1 cellular context compared by ENCODE assay signal in the genomic region with DNA sequence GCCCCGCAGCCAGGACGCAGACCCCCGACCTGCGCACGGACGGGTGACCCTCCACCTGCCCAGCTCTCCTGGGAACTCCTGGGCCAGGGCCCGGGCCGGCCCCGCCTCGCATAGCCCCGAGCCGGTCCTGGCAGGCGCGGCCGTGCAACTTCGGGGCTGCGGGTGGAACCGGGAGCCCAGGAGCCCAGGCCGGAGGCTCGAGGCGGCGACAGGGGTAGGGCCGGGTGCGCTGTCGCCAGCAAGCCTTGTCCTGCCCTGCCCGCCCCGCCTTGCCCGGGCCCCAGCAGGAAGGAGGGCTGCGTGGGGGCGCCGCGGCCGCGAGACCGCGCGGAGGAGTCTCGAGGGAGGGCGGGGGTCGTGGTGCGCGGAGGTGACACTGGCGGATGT.
TF ChIP-seq lines count a peak whose summit lies in the region.

No MANE protein-coding gene starts in this region.

TF ChIP-seq in K562, 482 proteins besides CTCF, POLR2A, EP300 and RAD21 (continued from another document):
- TF ChIP-seq HNRNPL (IDR thresholded peaks at IDR 0.05; ENCODE audit: low read depth, low read length) (0 out of 2 replicates have a peak, but pooled peaks have one; percentile 63), RBM34 (IDR thresholded peaks at IDR 0.05; ENCODE audit: borderline replicate concordance, insufficient read depth, low read length) (0 out of 2 replicates have a peak, but pooled peaks have one; percentile 55), NONO (IDR thresholded peaks at IDR 0.05; ENCODE audit: low read depth in 2 of 2, low read length in 1 of 2) (peak in 1 of 2 experiments; percentile 70; a peak in 1 of 4 replicates), KDM2B (CRISPR knock-in tag; IDR thresholded peaks at IDR 0.05) (0 out of 2 replicates have a peak, but pooled peaks have one; percentile 27), ZSCAN29 (IDR thresholded peaks at IDR 0.05) (0 out of 2 replicates have a peak, but pooled peaks have one; percentile 61), ZNF282 (CRISPR knock-in tag; IDR thresholded peaks at IDR 0.05) (0 out of 2 replicates have a peak, but pooled peaks have one; percentile 4), CBX1 (IDR thresholded peaks at IDR 0.05; ENCODE audit: low read depth) (0 out of 2 replicates have a peak, but pooled peaks have one; percentile 35), XRCC5 (IDR thresholded peaks at IDR 0.05; ENCODE audit: low read depth, low read length) (peak; percentile 45; the same call in 1 of the 2 replicates), TGIF2 (CRISPR knock-in tag; IDR thresholded peaks at IDR 0.05) (0 out of 2 replicates have a peak, but pooled peaks have one; percentile 50), SRSF7 (optimal IDR thresholded peaks at IDR 0.05; ENCODE audit: low read depth, low read length) (no peak), KAT7 (CRISPR knock-in tag; IDR thresholded peaks at IDR 0.05; ENCODE audit: borderline replicate concordance) (0 out of 2 replicates have a peak, but pooled peaks have one; percentile 59), ZNF431 (CRISPR knock-in tag; IDR thresholded peaks at IDR 0.05) (peak; percentile 50; the same call in 1 of the 2 replicates), GABPB1 (CRISPR knock-in tag; IDR thresholded peaks at IDR 0.05) (peak; percentile 65; the same call in 1 of the 2 replicates)
- TF ChIP-seq, protein P1, sequence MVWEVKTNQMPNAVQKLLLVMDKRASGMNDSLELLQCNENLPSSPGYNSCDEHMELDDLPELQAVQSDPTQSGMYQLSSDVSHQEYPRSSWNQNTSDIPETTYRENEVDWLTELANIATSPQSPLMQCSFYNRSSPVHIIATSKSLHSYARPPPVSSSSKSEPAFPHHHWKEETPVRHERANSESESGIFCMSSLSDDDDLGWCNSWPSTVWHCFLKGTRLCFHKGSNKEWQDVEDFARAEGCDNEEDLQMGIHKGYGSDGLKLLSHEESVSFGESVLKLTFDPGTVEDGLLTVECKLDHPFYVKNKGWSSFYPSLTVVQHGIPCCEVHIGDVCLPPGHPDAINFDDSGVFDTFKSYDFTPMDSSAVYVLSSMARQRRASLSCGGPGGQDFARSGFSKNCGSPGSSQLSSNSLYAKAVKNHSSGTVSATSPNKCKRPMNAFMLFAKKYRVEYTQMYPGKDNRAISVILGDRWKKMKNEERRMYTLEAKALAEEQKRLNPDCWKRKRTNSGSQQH (CRISPR knock-in tag; IDR thresholded peaks at IDR 0.05), result no peak
- TF ChIP-seq, protein P2, sequence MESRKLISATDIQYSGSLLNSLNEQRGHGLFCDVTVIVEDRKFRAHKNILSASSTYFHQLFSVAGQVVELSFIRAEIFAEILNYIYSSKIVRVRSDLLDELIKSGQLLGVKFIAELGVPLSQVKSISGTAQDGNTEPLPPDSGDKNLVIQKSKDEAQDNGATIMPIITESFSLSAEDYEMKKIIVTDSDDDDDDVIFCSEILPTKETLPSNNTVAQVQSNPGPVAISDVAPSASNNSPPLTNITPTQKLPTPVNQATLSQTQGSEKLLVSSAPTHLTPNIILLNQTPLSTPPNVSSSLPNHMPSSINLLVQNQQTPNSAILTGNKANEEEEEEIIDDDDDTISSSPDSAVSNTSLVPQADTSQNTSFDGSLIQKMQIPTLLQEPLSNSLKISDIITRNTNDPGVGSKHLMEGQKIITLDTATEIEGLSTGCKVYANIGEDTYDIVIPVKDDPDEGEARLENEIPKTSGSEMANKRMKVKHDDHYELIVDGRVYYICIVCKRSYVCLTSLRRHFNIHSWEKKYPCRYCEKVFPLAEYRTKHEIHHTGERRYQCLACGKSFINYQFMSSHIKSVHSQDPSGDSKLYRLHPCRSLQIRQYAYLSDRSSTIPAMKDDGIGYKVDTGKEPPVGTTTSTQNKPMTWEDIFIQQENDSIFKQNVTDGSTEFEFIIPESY (CRISPR knock-in tag; IDR thresholded peaks at IDR 0.05), result peak; percentile 19; the same call in 1 of the 2 replicates
- TF ChIP-seq, protein P3, sequence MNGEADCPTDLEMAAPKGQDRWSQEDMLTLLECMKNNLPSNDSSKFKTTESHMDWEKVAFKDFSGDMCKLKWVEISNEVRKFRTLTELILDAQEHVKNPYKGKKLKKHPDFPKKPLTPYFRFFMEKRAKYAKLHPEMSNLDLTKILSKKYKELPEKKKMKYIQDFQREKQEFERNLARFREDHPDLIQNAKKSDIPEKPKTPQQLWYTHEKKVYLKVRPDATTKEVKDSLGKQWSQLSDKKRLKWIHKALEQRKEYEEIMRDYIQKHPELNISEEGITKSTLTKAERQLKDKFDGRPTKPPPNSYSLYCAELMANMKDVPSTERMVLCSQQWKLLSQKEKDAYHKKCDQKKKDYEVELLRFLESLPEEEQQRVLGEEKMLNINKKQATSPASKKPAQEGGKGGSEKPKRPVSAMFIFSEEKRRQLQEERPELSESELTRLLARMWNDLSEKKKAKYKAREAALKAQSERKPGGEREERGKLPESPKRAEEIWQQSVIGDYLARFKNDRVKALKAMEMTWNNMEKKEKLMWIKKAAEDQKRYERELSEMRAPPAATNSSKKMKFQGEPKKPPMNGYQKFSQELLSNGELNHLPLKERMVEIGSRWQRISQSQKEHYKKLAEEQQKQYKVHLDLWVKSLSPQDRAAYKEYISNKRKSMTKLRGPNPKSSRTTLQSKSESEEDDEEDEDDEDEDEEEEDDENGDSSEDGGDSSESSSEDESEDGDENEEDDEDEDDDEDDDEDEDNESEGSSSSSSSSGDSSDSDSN (IDR thresholded peaks at IDR 0.05; ENCODE audit: borderline replicate concordance in 1 of 2, low read depth in 2 of 2, low read length in 2 of 2), result peak in 1 of 2 experiments; percentile 21; a peak in 1 of 4 replicates
- TF ChIP-seq, protein P4, sequence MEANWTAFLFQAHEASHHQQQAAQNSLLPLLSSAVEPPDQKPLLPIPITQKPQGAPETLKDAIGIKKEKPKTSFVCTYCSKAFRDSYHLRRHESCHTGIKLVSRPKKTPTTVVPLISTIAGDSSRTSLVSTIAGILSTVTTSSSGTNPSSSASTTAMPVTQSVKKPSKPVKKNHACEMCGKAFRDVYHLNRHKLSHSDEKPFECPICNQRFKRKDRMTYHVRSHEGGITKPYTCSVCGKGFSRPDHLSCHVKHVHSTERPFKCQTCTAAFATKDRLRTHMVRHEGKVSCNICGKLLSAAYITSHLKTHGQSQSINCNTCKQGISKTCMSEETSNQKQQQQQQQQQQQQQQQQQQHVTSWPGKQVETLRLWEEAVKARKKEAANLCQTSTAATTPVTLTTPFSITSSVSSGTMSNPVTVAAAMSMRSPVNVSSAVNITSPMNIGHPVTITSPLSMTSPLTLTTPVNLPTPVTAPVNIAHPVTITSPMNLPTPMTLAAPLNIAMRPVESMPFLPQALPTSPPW (CRISPR knock-in tag; IDR thresholded peaks at IDR 0.05), result peak; percentile 69
- TF ChIP-seq, protein P5, sequence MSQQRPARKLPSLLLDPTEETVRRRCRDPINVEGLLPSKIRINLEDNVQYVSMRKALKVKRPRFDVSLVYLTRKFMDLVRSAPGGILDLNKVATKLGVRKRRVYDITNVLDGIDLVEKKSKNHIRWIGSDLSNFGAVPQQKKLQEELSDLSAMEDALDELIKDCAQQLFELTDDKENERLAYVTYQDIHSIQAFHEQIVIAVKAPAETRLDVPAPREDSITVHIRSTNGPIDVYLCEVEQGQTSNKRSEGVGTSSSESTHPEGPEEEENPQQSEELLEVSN (IDR thresholded peaks at IDR 0.05; ENCODE audit: borderline replicate concordance in 1 of 2, extremely low read depth in 1 of 2, insufficient read depth in 1 of 2, insufficient read length in 1 of 2, low read depth in 1 of 2, low read length in 1 of 2, poor library complexity in 1 of 2, severe bottlenecking in 1 of 2), result peak in 1 of 2 experiments; percentile 35
